12 cellular contexts compared by ENCODE assay signal in the genomic region with DNA sequence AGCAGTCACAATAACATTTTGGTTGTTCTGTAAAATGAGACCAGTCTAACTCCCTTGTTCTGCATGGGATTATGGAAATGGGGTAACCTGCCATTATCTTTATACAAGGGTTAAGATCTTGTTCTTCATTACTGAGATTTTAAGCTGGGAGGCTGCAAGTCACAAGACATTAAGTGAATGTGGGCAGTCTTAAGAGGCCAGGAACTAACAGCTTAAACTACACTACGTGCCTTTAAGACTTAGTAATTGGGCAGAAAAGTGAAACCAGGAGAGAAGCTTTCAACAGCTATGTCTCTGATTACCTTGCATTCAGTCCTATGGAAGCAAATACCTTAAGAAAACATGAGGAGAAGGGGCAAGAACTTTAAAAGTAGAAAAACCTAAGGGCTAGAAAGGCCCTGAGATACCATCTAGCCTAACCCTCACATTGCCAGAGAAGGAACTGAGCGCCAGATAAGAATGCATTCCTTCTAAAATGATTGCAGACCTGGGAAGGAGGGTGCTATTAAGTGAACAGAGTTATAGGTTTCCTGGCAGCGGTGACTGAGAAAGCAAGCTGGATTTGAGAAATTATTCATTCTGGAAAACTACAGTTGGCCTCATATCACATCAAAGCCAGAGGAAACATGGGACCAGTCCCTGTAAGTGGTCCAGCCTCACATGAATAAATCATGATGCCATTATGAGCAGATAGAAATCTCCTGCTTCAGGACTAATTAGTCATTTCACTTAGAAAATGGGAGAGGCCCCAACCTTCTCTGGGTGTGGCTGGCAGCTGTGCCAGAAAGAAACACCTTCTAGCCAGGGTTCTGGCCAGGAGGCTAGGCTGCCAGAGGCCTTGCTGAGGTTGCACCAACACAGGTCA. TPM values are rescaled to one million over a fixed set of nuclear protein-coding genes. Genes with fewer than 3 reads are reported as not detected.
DNase-seq lines count a peak whose midpoint lies in the region; ATAC-seq lines count a peak whose summit lies in the region.
"Had no signal": no experiment of that assay in that cellular context is flagged by ENCODE, and none has a peak within 500 bp of the region (broad histone marks: within the 10 kb centered on the region; RNA-seq: fewer than 3 reads in every experiment).

No MANE protein-coding gene starts in this region.

- H3K4me3 ChIP-seq in SK-N-MC, result no peak overlapping the region
- no peak overlapping the region for H3K4me3 ChIP-seq in subcutaneous abdominal adipose tissue (ENCODE audit: low read depth in 1 of 5, low read length in 5 of 5)
- H3K4me3 ChIP-seq: gastroesophageal sphincter had no signal

- no peak for ATAC-seq in activated naive CD8-positive, alpha-beta T cell treated with anti-CD3 and anti-CD28 coated beads, Interleukin-2, amount 50 U/mL, for 24 hours
- ATAC-seq: gastroesophageal sphincter had no signal

- no peak overlapping the region for H3K4me3 Mint-ChIP-seq in activated naive CD4-positive, alpha-beta T cell treated with anti-CD3 and anti-CD28 coated beads for 36 hours
- H3K4me3 Mint-ChIP-seq in activated naive CD8-positive, alpha-beta T cell treated with anti-CD3 and anti-CD28 coated beads, Interleukin-2, amount 50 U/mL, for 24 hours, result no peak overlapping the region
- H3K4me3 Mint-ChIP-seq: CD4-positive, CD25-positive, alpha-beta regulatory T cell had no signal

- no peaks in the 10 kb centered on the region for H3K27me3 Mint-ChIP-seq in activated naive CD4-positive, alpha-beta T cell treated with anti-CD3 and anti-CD28 coated beads for 36 hours (ENCODE audit: low read depth)
- no peaks in the 10 kb centered on the region for H3K27me3 Mint-ChIP-seq in activated naive CD8-positive, alpha-beta T cell treated with anti-CD3 and anti-CD28 coated beads, Interleukin-2, amount 50 U/mL, for 24 hours
- H3K27me3 Mint-ChIP-seq: CD4-positive, CD25-positive, alpha-beta regulatory T cell had no signal

- H3K4me1 Mint-ChIP-seq in activated naive CD4-positive, alpha-beta T cell treated with anti-CD3 and anti-CD28 coated beads for 36 hours (ENCODE audit: low read depth), result peaks cover 28% of the 10 kb centered on the region
- H3K4me1 Mint-ChIP-seq in activated naive CD8-positive, alpha-beta T cell treated with anti-CD3 and anti-CD28 coated beads, Interleukin-2, amount 50 U/mL, for 24 hours, result peaks cover 48% of the 10 kb centered on the region

- peak; percentile 41 for DNase-seq in activated naive CD4-positive, alpha-beta T cell treated with anti-CD3 and anti-CD28 coated beads for 36 hours
- no peak for DNase-seq in activated naive CD4-positive, alpha-beta T cell treated with anti-CD3 and anti-CD28 coated beads, Interleukin-2, amount 50 U/mL, for 16 hours
- no peak for DNase-seq in SK-N-MC (ENCODE audit: low read depth, low spot score)
- DNase-seq in left kidney (ENCODE audit: low read depth, low spot score), result peak; percentile 26
- DNase-seq in activated naive CD8-positive, alpha-beta T cell treated with anti-CD3 and anti-CD28 coated beads, Interleukin-2, amount 50 U/mL, for 24 hours, result no peak
- no peak for DNase-seq in NCI-H2171 treated with DMSO at 0.1 percent for 48 hours (lab: John Stamatoyannopoulos, UW)
- DNase-seq in activated CD4-positive, CD25-positive, alpha-beta regulatory T cell (lab: John Stamatoyannopoulos, UW), result no peak
- DNase-seq: anterior cingulate cortex, NCI-H2171 had no signal

- no peaks in the 10 kb centered on the region for H3K36me3 Mint-ChIP-seq in activated naive CD4-positive, alpha-beta T cell treated with anti-CD3 and anti-CD28 coated beads for 36 hours (ENCODE audit: low read depth)
- H3K36me3 Mint-ChIP-seq in activated naive CD8-positive, alpha-beta T cell treated with anti-CD3 and anti-CD28 coated beads, Interleukin-2, amount 50 U/mL, for 24 hours (ENCODE audit: low read depth), result no peaks in the 10 kb centered on the region
- H3K36me3 Mint-ChIP-seq: CD4-positive, CD25-positive, alpha-beta regulatory T cell had no signal

- peak overlapping the region; percentile 57; the same call in 1 of the 2 replicates for H3K27ac ChIP-seq in SK-N-MC
- peak overlapping the region; percentile 51 for H3K27ac ChIP-seq in subcutaneous abdominal adipose tissue (ENCODE audit: low read depth, low read length)
- H3K27ac ChIP-seq: gastroesophageal sphincter had no signal

- intact Hi-C loops in activated naive CD4-positive, alpha-beta T cell treated with anti-CD3 and anti-CD28 coated beads for 36 hours (cut with micrococcal nuclease), result no loop called here

- H3K9me3 ChIP-seq in SK-N-MC (ENCODE audit: low read depth, low read length) (no peaks in the 10 kb centered on the region), subcutaneous abdominal adipose tissue (ENCODE audit: control insufficient read depth in 5 of 5, low read length in 5 of 5) (no peaks in the 10 kb centered on the region)
- H3K9me3 ChIP-seq: gastroesophageal sphincter had no signal

- H3K4me1 ChIP-seq in subcutaneous abdominal adipose tissue (ENCODE audit: control insufficient read depth in 5 of 5, insufficient read depth in 5 of 5, low read length in 5 of 5), result peaks cover 2 to 52% (median 48%) of the 10 kb centered on the region in 5 donors

- no peaks in the 10 kb centered on the region for H3K9me3 Mint-ChIP-seq in activated naive CD4-positive, alpha-beta T cell treated with anti-CD3 and anti-CD28 coated beads for 36 hours
- H3K9me3 Mint-ChIP-seq in activated naive CD8-positive, alpha-beta T cell treated with anti-CD3 and anti-CD28 coated beads, Interleukin-2, amount 50 U/mL, for 24 hours, result no peaks in the 10 kb centered on the region

- H3K36me3 ChIP-seq in SK-N-MC (ENCODE audit: insufficient read depth, low read length) (no peaks in the 10 kb centered on the region), subcutaneous abdominal adipose tissue (ENCODE audit: control insufficient read depth in 5 of 5, insufficient read depth in 5 of 5, low read length in 5 of 5) (no peaks in the 10 kb centered on the region)
- H3K36me3 ChIP-seq: gastroesophageal sphincter had no signal

- CTCF ChIA-PET in activated naive CD4-positive, alpha-beta T cell treated with anti-CD3 and anti-CD28 coated beads for 36 hours (lab: Charles Lee), result interaction anchor here (0.6 to 1.6 kb wide), 3 partner anchors 33 to 345 kb away, joined by 3 read pairs; a partner anchor contains a TSS

- H3K9ac ChIP-seq in SK-N-MC (ENCODE audit: insufficient read length), result no peak overlapping the region
- no peak overlapping the region for H3K9ac ChIP-seq in subcutaneous abdominal adipose tissue (ENCODE audit: low read length in 5 of 5)

- no peaks in the 10 kb centered on the region for H3K27me3 ChIP-seq in subcutaneous abdominal adipose tissue (ENCODE audit: control insufficient read depth in 5 of 5, insufficient read depth in 4 of 5, low read length in 5 of 5)
- H3K27me3 ChIP-seq: gastroesophageal sphincter had no signal

- H3K27ac Mint-ChIP-seq in activated naive CD4-positive, alpha-beta T cell treated with anti-CD3 and anti-CD28 coated beads for 36 hours, result no peak overlapping the region
- no peak overlapping the region for H3K27ac Mint-ChIP-seq in activated naive CD8-positive, alpha-beta T cell treated with anti-CD3 and anti-CD28 coated beads, Interleukin-2, amount 50 U/mL, for 24 hours

RNA-seq across cellular contexts. Expression of a gene that starts 32.9 kb away (rescaled TPM):
- under 1 TPM in 1 of 2 experiments, not detected in 1; 0.44 TPM for total RNA-seq in activated naive CD4-positive, alpha-beta T cell treated with anti-CD3 and anti-CD28 coated beads for 36 hours

Comparison
In these comparisons a context has a peak if more than half of its experiments do, and no peak if none do; other contexts are left out.
1. DNase-seq: peak in activated naive CD4-positive, alpha-beta T cell treated with anti-CD3 and anti-CD28 coated beads for 36 hours (single experiment) and left kidney (single experiment); none in activated naive CD4-positive, alpha-beta T cell treated with anti-CD3 and anti-CD28 coated beads, Interleukin-2, amount 50 U/mL, for 16 hours (single experiment), SK-N-MC (single experiment), activated naive CD8-positive, alpha-beta T cell treated with anti-CD3 and anti-CD28 coated beads, Interleukin-2, amount 50 U/mL, for 24 hours (single experiment), NCI-H2171 treated with DMSO at 0.1 percent for 48 hours (single experiment) and activated CD4-positive, CD25-positive, alpha-beta regulatory T cell (0 of 4).